ENCODE assay signal across 11 cellular contexts in the genomic region with DNA sequence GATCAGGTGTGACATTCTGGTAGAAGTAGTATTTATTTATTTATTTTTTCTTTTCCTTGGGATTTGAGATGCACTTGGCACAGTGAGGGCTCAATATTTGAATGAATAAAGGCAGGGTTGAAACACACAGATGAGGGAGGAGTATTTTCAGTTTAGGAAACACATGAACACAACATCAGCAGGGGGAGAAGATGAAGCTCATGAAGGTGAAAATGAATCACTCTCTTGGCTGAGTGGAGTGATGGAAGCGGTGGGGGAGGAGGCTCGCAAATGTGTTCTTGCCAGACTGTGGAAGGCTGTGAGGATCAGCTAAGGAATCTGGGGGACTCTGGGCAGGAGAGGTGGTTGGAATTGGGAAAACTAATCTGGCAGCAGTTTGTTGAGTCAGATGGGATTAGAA. TPM values are rescaled to one million over a fixed set of nuclear protein-coding genes. Genes with fewer than 3 reads are reported as not detected.
DNase-seq lines count a peak whose midpoint lies in the region; ATAC-seq and TF ChIP-seq lines count a peak whose summit lies in the region.
"Had no signal": no experiment of that assay in that cellular context is flagged by ENCODE, and none has a peak within 500 bp of the region (broad histone marks: within the 10 kb centered on the region; RNA-seq: fewer than 3 reads in every experiment).

No MANE protein-coding gene starts in this region.

- in situ Hi-C loops in transverse colon (cut with MboI; ENCODE audit: low pct_ligation_motif_present in 1 of 4, low pct_unique_long_range_greater_than_20kb in 1 of 4, low sequenced_read_pairs in 3 of 4): no loop called here

- H3K4ac ChIP-seq in mesendoderm (ENCODE audit: low read depth, low read length): no peak overlapping the region

- no peaks in the 10 kb centered on the region for H3K9me3 Mint-ChIP-seq in MCF 10A (ENCODE audit: unreplicated experiment)
- H3K9me3 Mint-ChIP-seq: central memory CD8-positive, alpha-beta T cell had no signal

- peak overlapping the region in 1 of 2 donors; percentile 56 for H3K27ac ChIP-seq in breast epithelium
- H3K27ac ChIP-seq in coronary artery: peak overlapping the region in 1 of 2 donors; percentile 58
- H3K27ac ChIP-seq in mesendoderm (ENCODE audit: low read depth, low read length): no peak overlapping the region
- peak overlapping the region in 3 of 4 donors; percentile 14 to 67 (median 61) for H3K27ac ChIP-seq in transverse colon

- H3K27me3 Mint-ChIP-seq in MCF 10A (ENCODE audit: insufficient read depth, unreplicated experiment): no peaks in the 10 kb centered on the region
- H3K27me3 Mint-ChIP-seq: central memory CD8-positive, alpha-beta T cell had no signal

- no peak overlapping the region for H3K4me2 ChIP-seq in mesendoderm (ENCODE audit: low read length)

- H3K9ac ChIP-seq in mesendoderm (ENCODE audit: low read length): no peak overlapping the region

- no CpG with 5 or more reads among the region's 2 CpGs for WGBS in mesendoderm (ENCODE audit: extremely low coverage, insufficient coverage, low lambda C conversion rate)
- WGBS in transverse colon (ENCODE audit: low coverage in 1 of 2), 2 donors: 71 to 87% methylated on average over 2 of the region's 2 CpGs

- no peak for TF ChIP-seq CTCF in MCF 10A (IDR thresholded peaks at IDR 0.05; ENCODE audit: unreplicated experiment)
- TF ChIP-seq CTCF in breast epithelium (IDR thresholded peaks at IDR 0.05): no peak
- no peak for TF ChIP-seq CTCF in coronary artery (IDR thresholded peaks at IDR 0.05)
- no peak for TF ChIP-seq CTCF in transverse colon (IDR thresholded peaks at IDR 0.05)

- ATAC-seq in HG02973 (IDR thresholded peaks at IDR 0.05; ENCODE audit: unreplicated experiment): no peak
- no peak for ATAC-seq in HG02970 (IDR thresholded peaks at IDR 0.05; ENCODE audit: low FRiP score, unreplicated experiment)

- no peaks in the 10 kb centered on the region for H3K36me3 ChIP-seq in breast epithelium
- H3K36me3 ChIP-seq in mesendoderm (ENCODE audit: control insufficient read depth, insufficient read depth, low read length): no peaks in the 10 kb centered on the region
- H3K36me3 ChIP-seq in transverse colon: no peaks in the 10 kb centered on the region

- no peak overlapping the region for H2BK15ac ChIP-seq in mesendoderm (replicated peaks; ENCODE audit: low read depth)

- no peak overlapping the region for H3K4me3 Mint-ChIP-seq in MCF 10A (ENCODE audit: unreplicated experiment)
- H3K4me3 Mint-ChIP-seq: central memory CD8-positive, alpha-beta T cell had no signal

- no peak overlapping the region for H3K23ac ChIP-seq in mesendoderm (ENCODE audit: low read length)

- peaks cover 2% of the 10 kb centered on the region for H3K79me1 ChIP-seq in mesendoderm (ENCODE audit: low read length)

- no peaks in the 10 kb centered on the region for H3K36me3 Mint-ChIP-seq in MCF 10A (ENCODE audit: insufficient read depth, unreplicated experiment)

- no peak overlapping the region for H3K27ac Mint-ChIP-seq in MCF 10A (ENCODE audit: low read depth, unreplicated experiment)

- no peak overlapping the region for H4K5ac ChIP-seq in mesendoderm (ENCODE audit: low read length)

- H2BK120ac ChIP-seq in mesendoderm (ENCODE audit: low read depth, low read length): no peak overlapping the region

- no peak overlapping the region for H4K8ac ChIP-seq in mesendoderm (ENCODE audit: low read depth, low read length)

- no peak overlapping the region for H3K56ac ChIP-seq in mesendoderm (ENCODE audit: low read length)

- H3K79me2 ChIP-seq in mesendoderm (ENCODE audit: control insufficient read depth, insufficient read depth, low read length): no peaks in the 10 kb centered on the region

- DNase-seq in MCF 10A (ENCODE audit: unreplicated experiment) (peak; percentile 49), breast epithelium (ENCODE audit: low spot score in 2 of 2) (no peak), coronary artery (ENCODE audit: low spot score) (no peak), mesendoderm (peak; percentile 41), transverse colon (no peak), NCI-H2196 treated with DMSO at 0.1 percent for 48 hours (lab: John Stamatoyannopoulos, UW; ENCODE audit: unreplicated experiment) (no peak)
- DNase-seq: NCI-H510A treated with DMSO at 0.1 percent for 48 hours, T-helper 1 cell had no signal

- TF ChIP-seq POLR2A in breast epithelium (IDR thresholded peaks at IDR 0.05) (no peak), transverse colon (IDR thresholded peaks at IDR 0.05) (no peak)

- H3K27me3 ChIP-seq in breast epithelium (no peaks in the 10 kb centered on the region), mesendoderm (ENCODE audit: insufficient read depth, low read length, poor library complexity) (no peaks in the 10 kb centered on the region), transverse colon (no peaks in the 10 kb centered on the region)

- H3K9me3 ChIP-seq in breast epithelium (no peaks in the 10 kb centered on the region), transverse colon (no peaks in the 10 kb centered on the region)

- peaks cover 0 to 3% of the 10 kb centered on the region in 2 donors for H3K4me1 ChIP-seq in breast epithelium
- H3K4me1 ChIP-seq in mesendoderm (ENCODE audit: control insufficient read depth, low read depth, low read length): peaks cover 8% of the 10 kb centered on the region
- peaks cover 9 to 35% (median 19%) of the 10 kb centered on the region in 4 donors for H3K4me1 ChIP-seq in transverse colon

- TF ChIP-seq EP300 in transverse colon (IDR thresholded peaks at IDR 0.05; ENCODE audit: low read depth): no peak

- H3K4me1 Mint-ChIP-seq in MCF 10A (ENCODE audit: insufficient read depth, unreplicated experiment): peaks cover 22% of the 10 kb centered on the region

- no peak overlapping the region for H3K18ac ChIP-seq in mesendoderm (ENCODE audit: low read length)

- H3K4me3 ChIP-seq in breast epithelium (no peak overlapping the region), coronary artery (peak overlapping the region; percentile 25), mesendoderm (ENCODE audit: low read length) (no peak overlapping the region), transverse colon (no peak overlapping the region)

- no peak overlapping the region for H2AK5ac ChIP-seq in mesendoderm (ENCODE audit: low read length)

- H2BK5ac ChIP-seq in mesendoderm (ENCODE audit: low read length): no peak overlapping the region

- intact Hi-C loops in MCF 10A (cut with micrococcal nuclease): no loop called here
- intact Hi-C loops in breast epithelium (cut with DNase I; ENCODE audit: low total_unique reads): no loop called here
- intact Hi-C loops in transverse colon (cut with DNase I; ENCODE audit: low total_unique reads): no loop called here

- BruUV-seq in MCF 10A (replicated peaks; lab: Mats Ljungman, UMichigan): no TSS peak

- POLR2A ChIA-PET in MCF 10A (lab: Yijun Ruan, JAX): interaction anchor here (0.7 to 1.5 kb wide), 6 partner anchors 9 to 54 kb away, joined by 3 to 4 read pairs (median 3); no protein-coding TSS in a partner anchor

- CTCF ChIA-PET in MCF 10A (lab: Yijun Ruan, JAX): interaction anchor here (0.6 to 3.6 kb wide), 4 partner anchors 9 to 79 kb away, joined by 3 to 18 read pairs (median 6); no protein-coding TSS in a partner anchor

RNA-seq across cellular contexts. Expression of a gene that starts 55.3 kb away (rescaled TPM):
- total RNA-seq in MCF 10A (2022) (22.4 and 24.6 TPM in 2 replicates), breast epithelium (100 to 1,000 TPM in 1 of 3 donors, 10 to 100 TPM in 2; 49.5 to 138 (median 62.6) TPM), transverse colon (10 to 100 TPM; 14.7 to 27.3 (median 22.9) TPM)
- polyA plus RNA-seq in mesendoderm (2013, experiment 1 of 2): 12.9 TPM
- 13.3 TPM for polyA plus RNA-seq in mesendoderm (2013, experiment 2 of 2)

Comparison
In these comparisons a context has a peak if more than half of its experiments do, and no peak if none do; other contexts are left out.
1. DNase-seq: peak in MCF 10A (single experiment) and mesendoderm (single experiment); none in breast epithelium (0 of 2), coronary artery (single experiment), transverse colon (single experiment) and NCI-H2196 treated with DMSO at 0.1 percent for 48 hours (single experiment).